1 cellular context compared by ENCODE assay signal in the genomic region with DNA sequence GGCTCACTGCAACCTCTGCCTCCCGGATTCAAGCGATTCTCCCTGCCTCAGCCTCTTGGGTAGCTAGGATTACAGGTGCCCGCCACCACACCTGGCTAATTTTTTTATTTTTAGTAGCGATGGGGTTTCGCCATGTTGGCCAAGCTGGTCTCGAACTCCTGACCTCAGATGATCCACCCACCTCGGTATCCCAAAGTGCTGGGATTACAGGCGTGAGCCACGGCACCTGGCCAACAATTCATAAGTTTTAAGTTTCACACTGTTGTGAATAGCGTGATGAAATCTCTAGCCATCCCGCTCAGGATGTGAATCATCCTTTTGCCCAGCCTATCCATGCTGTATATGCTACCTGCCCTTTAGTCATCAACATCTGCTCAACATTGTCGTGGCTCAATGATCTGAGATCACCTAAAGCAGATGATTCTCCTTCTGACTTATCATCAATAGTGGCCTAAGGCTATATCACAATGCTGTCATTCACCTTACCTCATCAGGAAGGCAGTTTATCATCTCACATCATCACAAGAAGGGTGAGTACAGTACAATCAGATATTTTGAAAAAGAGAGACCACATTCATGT.
TF ChIP-seq lines count a peak whose summit lies in the region.

No MANE protein-coding gene starts in this region.

TF ChIP-seq in HEK293, 187 proteins besides CTCF, POLR2A, EP300 and RAD21 (continued from another document and continues in another):
- TF ChIP-seq, protein P1, sequence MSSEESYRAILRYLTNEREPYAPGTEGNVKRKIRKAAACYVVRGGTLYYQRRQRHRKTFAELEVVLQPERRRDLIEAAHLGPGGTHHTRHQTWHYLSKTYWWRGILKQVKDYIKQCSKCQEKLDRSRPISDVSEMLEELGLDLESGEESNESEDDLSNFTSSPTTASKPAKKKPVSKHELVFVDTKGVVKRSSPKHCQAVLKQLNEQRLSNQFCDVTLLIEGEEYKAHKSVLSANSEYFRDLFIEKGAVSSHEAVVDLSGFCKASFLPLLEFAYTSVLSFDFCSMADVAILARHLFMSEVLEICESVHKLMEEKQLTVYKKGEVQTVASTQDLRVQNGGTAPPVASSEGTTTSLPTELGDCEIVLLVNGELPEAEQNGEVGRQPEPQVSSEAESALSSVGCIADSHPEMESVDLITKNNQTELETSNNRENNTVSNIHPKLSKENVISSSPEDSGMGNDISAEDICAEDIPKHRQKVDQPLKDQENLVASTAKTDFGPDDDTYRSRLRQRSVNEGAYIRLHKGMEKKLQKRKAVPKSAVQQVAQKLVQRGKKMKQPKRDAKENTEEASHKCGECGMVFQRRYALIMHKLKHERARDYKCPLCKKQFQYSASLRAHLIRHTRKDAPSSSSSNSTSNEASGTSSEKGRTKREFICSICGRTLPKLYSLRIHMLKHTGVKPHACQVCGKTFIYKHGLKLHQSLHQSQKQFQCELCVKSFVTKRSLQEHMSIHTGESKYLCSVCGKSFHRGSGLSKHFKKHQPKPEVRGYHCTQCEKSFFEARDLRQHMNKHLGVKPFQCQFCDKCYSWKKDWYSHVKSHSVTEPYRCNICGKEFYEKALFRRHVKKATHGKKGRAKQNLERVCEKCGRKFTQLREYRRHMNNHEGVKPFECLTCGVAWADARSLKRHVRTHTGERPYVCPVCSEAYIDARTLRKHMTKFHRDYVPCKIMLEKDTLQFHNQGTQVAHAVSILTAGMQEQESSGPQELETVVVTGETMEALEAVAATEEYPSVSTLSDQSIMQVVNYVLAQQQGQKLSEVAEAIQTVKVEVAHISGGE (tag by site-specific recombination; conservative IDR thresholded peaks at IDR 0.05; ENCODE audit: low read depth), result no peak
- TF ChIP-seq KLF9 (tag by site-specific recombination; IDR thresholded peaks at IDR 0.05; ENCODE audit: low read depth) (no peak), ZNF211 (tag by site-specific recombination; IDR thresholded peaks at IDR 0.05; ENCODE audit: low read depth) (no peak), ZNF529 (tag by site-specific recombination; IDR thresholded peaks at IDR 0.05; ENCODE audit: insufficient replicate concordance) (no peak), ZNF202 (tag by site-specific recombination; IDR thresholded peaks at IDR 0.05; ENCODE audit: borderline replicate concordance) (no peak), ZNF394 (tag by site-specific recombination; IDR thresholded peaks at IDR 0.05; ENCODE audit: borderline replicate concordance) (peak; percentile 71), ZEB2 (tag by site-specific recombination; IDR thresholded peaks at IDR 0.05) (peak; percentile 91; the same call in 1 of the 2 replicates), ZNF629 (tag by site-specific recombination; IDR thresholded peaks at IDR 0.05) (peak; percentile 96), ZNF19 (tag by site-specific recombination; IDR thresholded peaks at IDR 0.05; ENCODE audit: low read depth) (no peak), ZNF548 (tag by site-specific recombination; IDR thresholded peaks at IDR 0.05) (no peak), ZNF132 (tag by site-specific recombination; IDR thresholded peaks at IDR 0.05; ENCODE audit: borderline replicate concordance) (no peak), ZFP69B (tag by site-specific recombination; IDR thresholded peaks at IDR 0.05) (peak; percentile 53; the same call in 1 of the 2 replicates), ZFP3 (tag by site-specific recombination; IDR thresholded peaks at IDR 0.05; ENCODE audit: low read depth) (no peak), ZNF768 (tag by site-specific recombination; IDR thresholded peaks at IDR 0.05) (no peak), ZNF76 (tag by site-specific recombination; IDR thresholded peaks at IDR 0.05; ENCODE audit: borderline replicate concordance, low read depth) (peak; percentile 27; the same call in 1 of the 2 replicates), ZBTB20 (tag by site-specific recombination; IDR thresholded peaks at IDR 0.05) (no peak), ZNF473 (tag by site-specific recombination; IDR thresholded peaks at IDR 0.05) (no peak), ZNF623 (tag by site-specific recombination; IDR thresholded peaks at IDR 0.05) (no peak; the same call in 1 of the 2 replicates), ZNF514 (tag by site-specific recombination; IDR thresholded peaks at IDR 0.05) (no peak), PRDM1 (tag by site-specific recombination; IDR thresholded peaks at IDR 0.05) (no peak), ZSCAN23 (tag by site-specific recombination; IDR thresholded peaks at IDR 0.05) (peak; percentile 82; the same call in 1 of the 2 replicates), ZNF24 (tag by site-specific recombination; IDR thresholded peaks at IDR 0.05) (peak; percentile 83; the same call in 1 of the 2 replicates), ZNF324 (tag by site-specific recombination; IDR thresholded peaks at IDR 0.05) (peak; percentile 93), ZNF701 (tag by site-specific recombination; IDR thresholded peaks at IDR 0.05) (no peak), ZNF138 (tag by site-specific recombination; IDR thresholded peaks at IDR 0.05; ENCODE audit: borderline replicate concordance) (no peak), ZNF404 (tag by site-specific recombination; IDR thresholded peaks at IDR 0.05) (no peak), ZNF549 (tag by site-specific recombination; IDR thresholded peaks at IDR 0.05) (no peak), ZNF677 (tag by site-specific recombination; IDR thresholded peaks at IDR 0.05) (no peak), ZNF121 (tag by site-specific recombination; IDR thresholded peaks at IDR 0.05) (no peak), ZNF37A (tag by site-specific recombination; IDR thresholded peaks at IDR 0.05) (no peak), ZNF433 (tag by site-specific recombination; IDR thresholded peaks at IDR 0.05; ENCODE audit: low read depth) (no peak), ZNF658 (tag by site-specific recombination; IDR thresholded peaks at IDR 0.05) (no peak), REPIN1 (tag by site-specific recombination; IDR thresholded peaks at IDR 0.05; ENCODE audit: low read depth) (no peak)
- TF ChIP-seq, protein P2, sequence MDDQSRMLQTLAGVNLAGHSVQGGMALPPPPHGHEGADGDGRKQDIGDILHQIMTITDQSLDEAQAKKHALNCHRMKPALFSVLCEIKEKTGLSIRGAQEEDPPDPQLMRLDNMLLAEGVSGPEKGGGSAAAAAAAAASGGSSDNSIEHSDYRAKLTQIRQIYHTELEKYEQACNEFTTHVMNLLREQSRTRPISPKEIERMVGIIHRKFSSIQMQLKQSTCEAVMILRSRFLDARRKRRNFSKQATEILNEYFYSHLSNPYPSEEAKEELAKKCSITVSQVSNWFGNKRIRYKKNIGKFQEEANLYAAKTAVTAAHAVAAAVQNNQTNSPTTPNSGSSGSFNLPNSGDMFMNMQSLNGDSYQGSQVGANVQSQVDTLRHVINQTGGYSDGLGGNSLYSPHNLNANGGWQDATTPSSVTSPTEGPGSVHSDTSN (CRISPR knock-in tag; IDR thresholded peaks at IDR 0.05), result no peak
- TF ChIP-seq, protein P3, sequence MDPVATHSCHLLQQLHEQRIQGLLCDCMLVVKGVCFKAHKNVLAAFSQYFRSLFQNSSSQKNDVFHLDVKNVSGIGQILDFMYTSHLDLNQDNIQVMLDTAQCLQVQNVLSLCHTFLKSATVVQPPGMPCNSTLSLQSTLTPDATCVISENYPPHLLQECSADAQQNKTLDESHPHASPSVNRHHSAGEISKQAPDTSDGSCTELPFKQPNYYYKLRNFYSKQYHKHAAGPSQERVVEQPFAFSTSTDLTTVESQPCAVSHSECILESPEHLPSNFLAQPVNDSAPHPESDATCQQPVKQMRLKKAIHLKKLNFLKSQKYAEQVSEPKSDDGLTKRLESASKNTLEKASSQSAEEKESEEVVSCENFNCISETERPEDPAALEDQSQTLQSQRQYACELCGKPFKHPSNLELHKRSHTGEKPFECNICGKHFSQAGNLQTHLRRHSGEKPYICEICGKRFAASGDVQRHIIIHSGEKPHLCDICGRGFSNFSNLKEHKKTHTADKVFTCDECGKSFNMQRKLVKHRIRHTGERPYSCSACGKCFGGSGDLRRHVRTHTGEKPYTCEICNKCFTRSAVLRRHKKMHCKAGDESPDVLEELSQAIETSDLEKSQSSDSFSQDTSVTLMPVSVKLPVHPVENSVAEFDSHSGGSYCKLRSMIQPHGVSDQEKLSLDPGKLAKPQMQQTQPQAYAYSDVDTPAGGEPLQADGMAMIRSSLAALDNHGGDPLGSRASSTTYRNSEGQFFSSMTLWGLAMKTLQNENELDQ (tag by site-specific recombination; IDR thresholded peaks at IDR 0.05; ENCODE audit: low read depth), result no peak
- TF ChIP-seq, protein P4, sequence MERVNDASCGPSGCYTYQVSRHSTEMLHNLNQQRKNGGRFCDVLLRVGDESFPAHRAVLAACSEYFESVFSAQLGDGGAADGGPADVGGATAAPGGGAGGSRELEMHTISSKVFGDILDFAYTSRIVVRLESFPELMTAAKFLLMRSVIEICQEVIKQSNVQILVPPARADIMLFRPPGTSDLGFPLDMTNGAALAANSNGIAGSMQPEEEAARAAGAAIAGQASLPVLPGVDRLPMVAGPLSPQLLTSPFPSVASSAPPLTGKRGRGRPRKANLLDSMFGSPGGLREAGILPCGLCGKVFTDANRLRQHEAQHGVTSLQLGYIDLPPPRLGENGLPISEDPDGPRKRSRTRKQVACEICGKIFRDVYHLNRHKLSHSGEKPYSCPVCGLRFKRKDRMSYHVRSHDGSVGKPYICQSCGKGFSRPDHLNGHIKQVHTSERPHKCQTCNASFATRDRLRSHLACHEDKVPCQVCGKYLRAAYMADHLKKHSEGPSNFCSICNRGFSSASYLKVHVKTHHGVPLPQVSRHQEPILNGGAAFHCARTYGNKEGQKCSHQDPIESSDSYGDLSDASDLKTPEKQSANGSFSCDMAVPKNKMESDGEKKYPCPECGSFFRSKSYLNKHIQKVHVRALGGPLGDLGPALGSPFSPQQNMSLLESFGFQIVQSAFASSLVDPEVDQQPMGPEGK (tag by site-specific recombination; IDR thresholded peaks at IDR 0.05), result peak; percentile 46; the same call in 1 of the 2 replicates
- TF ChIP-seq, protein P5, sequence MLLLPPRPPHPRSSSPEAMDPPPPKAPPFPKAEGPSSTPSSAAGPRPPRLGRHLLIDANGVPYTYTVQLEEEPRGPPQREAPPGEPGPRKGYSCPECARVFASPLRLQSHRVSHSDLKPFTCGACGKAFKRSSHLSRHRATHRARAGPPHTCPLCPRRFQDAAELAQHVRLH (tag by site-specific recombination; IDR thresholded peaks at IDR 0.05), result peak; percentile 69; the same call in 1 of the 2 replicates
- TF ChIP-seq, protein P6, sequence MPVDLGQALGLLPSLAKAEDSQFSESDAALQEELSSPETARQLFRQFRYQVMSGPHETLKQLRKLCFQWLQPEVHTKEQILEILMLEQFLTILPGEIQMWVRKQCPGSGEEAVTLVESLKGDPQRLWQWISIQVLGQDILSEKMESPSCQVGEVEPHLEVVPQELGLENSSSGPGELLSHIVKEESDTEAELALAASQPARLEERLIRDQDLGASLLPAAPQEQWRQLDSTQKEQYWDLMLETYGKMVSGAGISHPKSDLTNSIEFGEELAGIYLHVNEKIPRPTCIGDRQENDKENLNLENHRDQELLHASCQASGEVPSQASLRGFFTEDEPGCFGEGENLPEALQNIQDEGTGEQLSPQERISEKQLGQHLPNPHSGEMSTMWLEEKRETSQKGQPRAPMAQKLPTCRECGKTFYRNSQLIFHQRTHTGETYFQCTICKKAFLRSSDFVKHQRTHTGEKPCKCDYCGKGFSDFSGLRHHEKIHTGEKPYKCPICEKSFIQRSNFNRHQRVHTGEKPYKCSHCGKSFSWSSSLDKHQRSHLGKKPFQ (tag by site-specific recombination; IDR thresholded peaks at IDR 0.05), result no peak
- TF ChIP-seq, protein P7, sequence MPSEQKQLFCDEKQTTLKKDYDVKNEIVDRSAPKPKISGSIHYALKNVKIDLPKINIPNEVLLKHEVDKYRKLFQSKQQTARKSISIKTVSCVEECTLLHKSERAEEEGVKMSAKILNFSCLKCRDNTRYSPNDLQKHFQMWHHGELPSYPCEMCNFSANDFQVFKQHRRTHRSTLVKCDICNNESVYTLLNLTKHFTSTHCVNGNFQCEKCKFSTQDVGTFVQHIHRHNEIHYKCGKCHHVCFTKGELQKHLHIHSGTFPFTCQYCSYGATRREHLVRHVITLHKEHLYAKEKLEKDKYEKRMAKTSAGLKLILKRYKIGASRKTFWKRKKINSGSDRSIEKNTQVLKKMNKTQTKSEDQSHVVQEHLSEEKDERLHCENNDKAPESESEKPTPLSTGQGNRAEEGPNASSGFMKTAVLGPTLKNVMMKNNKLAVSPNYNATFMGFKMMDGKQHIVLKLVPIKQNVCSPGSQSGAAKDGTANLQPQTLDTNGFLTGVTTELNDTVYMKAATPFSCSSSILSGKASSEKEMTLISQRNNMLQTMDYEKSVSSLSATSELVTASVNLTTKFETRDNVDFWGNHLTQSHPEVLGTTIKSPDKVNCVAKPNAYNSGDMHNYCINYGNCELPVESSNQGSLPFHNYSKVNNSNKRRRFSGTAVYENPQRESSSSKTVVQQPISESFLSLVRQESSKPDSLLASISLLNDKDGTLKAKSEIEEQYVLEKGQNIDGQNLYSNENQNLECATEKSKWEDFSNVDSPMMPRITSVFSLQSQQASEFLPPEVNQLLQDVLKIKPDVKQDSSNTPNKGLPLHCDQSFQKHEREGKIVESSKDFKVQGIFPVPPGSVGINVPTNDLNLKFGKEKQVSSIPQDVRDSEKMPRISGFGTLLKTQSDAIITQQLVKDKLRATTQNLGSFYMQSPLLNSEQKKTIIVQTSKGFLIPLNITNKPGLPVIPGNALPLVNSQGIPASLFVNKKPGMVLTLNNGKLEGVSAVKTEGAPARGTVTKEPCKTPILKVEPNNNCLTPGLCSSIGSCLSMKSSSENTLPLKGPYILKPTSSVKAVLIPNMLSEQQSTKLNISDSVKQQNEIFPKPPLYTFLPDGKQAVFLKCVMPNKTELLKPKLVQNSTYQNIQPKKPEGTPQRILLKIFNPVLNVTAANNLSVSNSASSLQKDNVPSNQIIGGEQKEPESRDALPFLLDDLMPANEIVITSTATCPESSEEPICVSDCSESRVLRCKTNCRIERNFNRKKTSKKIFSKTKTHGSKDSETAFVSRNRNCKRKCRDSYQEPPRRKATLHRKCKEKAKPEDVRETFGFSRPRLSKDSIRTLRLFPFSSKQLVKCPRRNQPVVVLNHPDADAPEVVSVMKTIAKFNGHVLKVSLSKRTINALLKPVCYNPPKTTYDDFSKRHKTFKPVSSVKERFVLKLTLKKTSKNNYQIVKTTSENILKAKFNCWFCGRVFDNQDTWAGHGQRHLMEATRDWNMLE (tag by site-specific recombination; conservative IDR thresholded peaks at IDR 0.05; ENCODE audit: low read depth), result no peak
- TF ChIP-seq, protein P8, sequence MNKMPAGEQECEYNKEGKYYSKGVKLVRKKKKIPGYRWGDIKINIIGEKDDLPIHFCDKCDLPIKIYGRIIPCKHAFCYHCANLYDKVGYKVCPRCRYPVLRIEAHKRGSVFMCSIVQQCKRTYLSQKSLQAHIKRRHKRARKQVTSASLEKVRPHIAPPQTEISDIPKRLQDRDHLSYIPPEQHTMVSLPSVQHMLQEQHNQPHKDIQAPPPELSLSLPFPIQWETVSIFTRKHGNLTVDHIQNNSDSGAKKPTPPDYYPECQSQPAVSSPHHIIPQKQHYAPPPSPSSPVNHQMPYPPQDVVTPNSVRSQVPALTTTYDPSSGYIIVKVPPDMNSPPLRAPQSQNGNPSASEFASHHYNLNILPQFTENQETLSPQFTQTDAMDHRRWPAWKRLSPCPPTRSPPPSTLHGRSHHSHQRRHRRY (tag by site-specific recombination; IDR thresholded peaks at IDR 0.05), result no peak
- TF ChIP-seq, protein P9, sequence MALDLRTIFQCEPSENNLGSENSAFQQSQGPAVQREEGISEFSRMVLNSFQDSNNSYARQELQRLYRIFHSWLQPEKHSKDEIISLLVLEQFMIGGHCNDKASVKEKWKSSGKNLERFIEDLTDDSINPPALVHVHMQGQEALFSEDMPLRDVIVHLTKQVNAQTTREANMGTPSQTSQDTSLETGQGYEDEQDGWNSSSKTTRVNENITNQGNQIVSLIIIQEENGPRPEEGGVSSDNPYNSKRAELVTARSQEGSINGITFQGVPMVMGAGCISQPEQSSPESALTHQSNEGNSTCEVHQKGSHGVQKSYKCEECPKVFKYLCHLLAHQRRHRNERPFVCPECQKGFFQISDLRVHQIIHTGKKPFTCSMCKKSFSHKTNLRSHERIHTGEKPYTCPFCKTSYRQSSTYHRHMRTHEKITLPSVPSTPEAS (tag by site-specific recombination; IDR thresholded peaks at IDR 0.05), result 0 out of 2 replicates have a peak, but pooled peaks have one; percentile 26
